10 cellular contexts compared by ENCODE assay signal in the genomic region with DNA sequence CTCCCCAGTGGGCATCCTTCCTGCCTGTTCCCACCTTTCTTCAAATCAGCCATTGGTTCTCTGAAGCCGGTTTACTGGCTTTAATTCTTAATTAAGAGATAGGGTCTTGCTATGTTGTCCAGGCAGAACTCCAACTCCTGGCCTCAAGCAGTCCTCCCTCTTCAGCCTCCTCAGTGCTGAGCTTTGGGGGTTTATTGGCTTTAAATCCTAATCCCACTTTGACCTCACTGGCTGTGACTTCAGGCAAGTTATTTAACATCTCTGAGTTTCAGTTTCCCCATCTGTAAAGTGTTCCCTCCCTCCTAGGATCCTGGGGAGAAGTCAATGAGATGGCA. TPM values are rescaled to one million over a fixed set of nuclear protein-coding genes. Genes with fewer than 3 reads are reported as not detected.
DNase-seq lines count a peak whose midpoint lies in the region; ATAC-seq and TF ChIP-seq lines count a peak whose summit lies in the region.
"Had no signal": no experiment of that assay in that cellular context is flagged by ENCODE, and none has a peak within 500 bp of the region (broad histone marks: within the 10 kb centered on the region; RNA-seq: fewer than 3 reads in every experiment).

No MANE protein-coding gene starts in this region.

- no peak overlapping the region for H3K27ac Mint-ChIP-seq in activated naive CD4-positive, alpha-beta T cell treated with anti-CD3 and anti-CD28 coated beads for 36 hours
- H3K27ac Mint-ChIP-seq in activated B cell treated with CpG ODN at 0.5 μM for 24 hours, result peak overlapping the region; percentile 96

- H3K9me3 Mint-ChIP-seq in activated naive CD4-positive, alpha-beta T cell treated with anti-CD3 and anti-CD28 coated beads for 36 hours, result no peaks in the 10 kb centered on the region
- H3K9me3 Mint-ChIP-seq in activated B cell treated with CpG ODN at 0.5 μM for 24 hours, result no peaks in the 10 kb centered on the region

- H3K9ac ChIP-seq in mucosa of rectum (ENCODE audit: low read depth in 1 of 2, low read length in 2 of 2), result peak overlapping the region in 1 of 2 donors; percentile 69

- H3K4me3 ChIP-seq in mucosa of rectum (ENCODE audit: low read length in 2 of 2) (no peak overlapping the region), tibial artery (no peak overlapping the region)

- no peak for DNase-seq in activated naive CD4-positive, alpha-beta T cell treated with anti-CD3 and anti-CD28 coated beads for 36 hours
- DNase-seq in activated naive CD4-positive, alpha-beta T cell treated with anti-CD3 and anti-CD28 coated beads, Interleukin-2, amount 50 U/mL, for 16 hours, result no peak
- DNase-seq in activated B cell treated with CpG ODN at 0.5 μM for 24 hours (no peak), tibial artery (no peak), nucleus accumbens (lab: John Stamatoyannopoulos, UW) (no peak), kidney glomerular epithelial cell (lab: John Stamatoyannopoulos, UW) (no peak), GOT3 (lab: John Stamatoyannopoulos, UW) (no peak)
- DNase-seq: NCI-H1417 treated with DMSO at 0.1 percent for 48 hours, NCI-H748 treated with DMSO at 0.1 percent for 48 hours had no signal

- intact Hi-C loops in activated naive CD4-positive, alpha-beta T cell treated with anti-CD3 and anti-CD28 coated beads for 36 hours (cut with micrococcal nuclease), result no loop called here
- intact Hi-C loops in activated B cell treated with CpG ODN at 0.5 μM for 24 hours (cut with micrococcal nuclease) (loop anchor here (1.0 to 10.0 kb wide), 4 partner anchors 35 to 762 kb away; a partner anchor contains a TSS), tibial artery (cut with DNase I; ENCODE audit: low total_unique reads) (no loop called here)

- POLR2A ChIA-PET in activated B cell treated with CpG ODN at 0.5 μM for 24 hours (lab: Charles Lee), result interaction anchor here (0.6 to 1.7 kb wide), 9 partner anchors 8 to 193 kb away, joined by 3 to 15 read pairs (median 4); a partner anchor contains a TSS

- peaks cover 5% of the 10 kb centered on the region for H3K27me3 Mint-ChIP-seq in activated naive CD4-positive, alpha-beta T cell treated with anti-CD3 and anti-CD28 coated beads for 36 hours (ENCODE audit: low read depth)
- no peaks in the 10 kb centered on the region for H3K27me3 Mint-ChIP-seq in activated B cell treated with CpG ODN at 0.5 μM for 24 hours

- H3K27ac ChIP-seq in mucosa of rectum (ENCODE audit: low read depth in 2 of 2, low read length in 2 of 2), result peak overlapping the region; percentile 91
- peak overlapping the region; percentile 86 to 90 for H3K27ac ChIP-seq in tibial artery

- peak overlapping the region; percentile 59 for H3K4me3 Mint-ChIP-seq in activated naive CD4-positive, alpha-beta T cell treated with anti-CD3 and anti-CD28 coated beads for 36 hours
- peak overlapping the region; percentile 92 for H3K4me3 Mint-ChIP-seq in activated B cell treated with CpG ODN at 0.5 μM for 24 hours

- peaks cover 34% of the 10 kb centered on the region for H3K4me1 Mint-ChIP-seq in activated naive CD4-positive, alpha-beta T cell treated with anti-CD3 and anti-CD28 coated beads for 36 hours (ENCODE audit: low read depth)
- H3K4me1 Mint-ChIP-seq in activated B cell treated with CpG ODN at 0.5 μM for 24 hours, result peaks cover 66% of the 10 kb centered on the region

- no peak for ATAC-seq in activated B cell treated with CpG ODN at 0.5 μM for 24 hours (ENCODE audit: low read depth)

- peaks cover 6% of the 10 kb centered on the region for H3K36me3 Mint-ChIP-seq in activated naive CD4-positive, alpha-beta T cell treated with anti-CD3 and anti-CD28 coated beads for 36 hours (ENCODE audit: low read depth)
- peaks cover 12% of the 10 kb centered on the region for H3K36me3 Mint-ChIP-seq in activated B cell treated with CpG ODN at 0.5 μM for 24 hours (ENCODE audit: low read depth)

- no peak for TF ChIP-seq CTCF in activated B cell treated with CpG ODN at 0.5 μM for 24 hours (IDR thresholded peaks at IDR 0.05)
- TF ChIP-seq CTCF in tibial artery (IDR thresholded peaks at IDR 0.05), result no peak

- no peaks in the 10 kb centered on the region for H3K27me3 ChIP-seq in mucosa of rectum (ENCODE audit: control insufficient read depth in 2 of 2, insufficient read depth in 2 of 2, low read length in 2 of 2)
- H3K27me3 ChIP-seq in tibial artery, result no peaks in the 10 kb centered on the region

- CTCF ChIA-PET in activated naive CD4-positive, alpha-beta T cell treated with anti-CD3 and anti-CD28 coated beads for 36 hours (lab: Charles Lee), result no interaction called here
- CTCF ChIA-PET in activated B cell treated with CpG ODN at 0.5 μM for 24 hours (lab: Charles Lee), result interaction anchor here (1.1 to 3.3 kb wide), 2 partner anchors 8 to 20 kb away, joined by 3 to 16 read pairs; no protein-coding TSS in a partner anchor

- no peaks in the 10 kb centered on the region for H3K9me3 ChIP-seq in mucosa of rectum (ENCODE audit: control insufficient read depth in 2 of 2, low read length in 2 of 2)
- no peaks in the 10 kb centered on the region for H3K9me3 ChIP-seq in tibial artery

- H3K4me1 ChIP-seq in mucosa of rectum (ENCODE audit: control insufficient read depth in 2 of 2, insufficient read depth in 2 of 2, low read length in 2 of 2), result peaks cover 64 to 72% of the 10 kb centered on the region in 2 donors
- H3K4me1 ChIP-seq in tibial artery, result peaks cover 0 to 58% (median 52%) of the 10 kb centered on the region in 4 donors

- H3K36me3 ChIP-seq in mucosa of rectum (ENCODE audit: control insufficient read depth in 2 of 2, insufficient read depth in 2 of 2, low read length in 2 of 2), result no peaks in the 10 kb centered on the region
- peaks cover 0 to 15% (median 7%) of the 10 kb centered on the region in 3 donors for H3K36me3 ChIP-seq in tibial artery

RNA-seq across cellular contexts. Expression of a gene that starts 2.1 kb away (rescaled TPM):
- total RNA-seq in activated naive CD4-positive, alpha-beta T cell treated with anti-CD3 and anti-CD28 coated beads for 36 hours, result 1 to 10 TPM; 6.6 to 6.7 TPM
- total RNA-seq in activated B cell treated with CpG ODN at 0.5 μM for 24 hours, result 19.4 and 21.8 TPM in 2 replicates

RNA-seq across cellular contexts. Expression of a gene that starts 4.3 kb away (rescaled TPM):
- total RNA-seq in activated naive CD4-positive, alpha-beta T cell treated with anti-CD3 and anti-CD28 coated beads for 36 hours, result 1 to 10 TPM; 3.8 to 4.9 TPM
- total RNA-seq in activated B cell treated with CpG ODN at 0.5 μM for 24 hours, result 8.6 and 12.0 TPM in 2 replicates

RNA-seq across cellular contexts. Expression of a gene that starts 35.6 kb away (rescaled TPM):
- 10 to 100 TPM; 15.5 to 16.6 TPM for total RNA-seq in activated naive CD4-positive, alpha-beta T cell treated with anti-CD3 and anti-CD28 coated beads for 36 hours
- 26.9 and 28.8 TPM in 2 replicates for total RNA-seq in activated B cell treated with CpG ODN at 0.5 μM for 24 hours

RNA-seq across cellular contexts. Expression of a gene that starts 35.9 kb away (rescaled TPM):
- 10 to 100 TPM; 36.8 to 48.4 TPM for total RNA-seq in activated naive CD4-positive, alpha-beta T cell treated with anti-CD3 and anti-CD28 coated beads for 36 hours
- total RNA-seq in activated B cell treated with CpG ODN at 0.5 μM for 24 hours, result 28.4 and 28.8 TPM in 2 replicates
